1 cellular context compared by ENCODE assay signal in the genomic region with DNA sequence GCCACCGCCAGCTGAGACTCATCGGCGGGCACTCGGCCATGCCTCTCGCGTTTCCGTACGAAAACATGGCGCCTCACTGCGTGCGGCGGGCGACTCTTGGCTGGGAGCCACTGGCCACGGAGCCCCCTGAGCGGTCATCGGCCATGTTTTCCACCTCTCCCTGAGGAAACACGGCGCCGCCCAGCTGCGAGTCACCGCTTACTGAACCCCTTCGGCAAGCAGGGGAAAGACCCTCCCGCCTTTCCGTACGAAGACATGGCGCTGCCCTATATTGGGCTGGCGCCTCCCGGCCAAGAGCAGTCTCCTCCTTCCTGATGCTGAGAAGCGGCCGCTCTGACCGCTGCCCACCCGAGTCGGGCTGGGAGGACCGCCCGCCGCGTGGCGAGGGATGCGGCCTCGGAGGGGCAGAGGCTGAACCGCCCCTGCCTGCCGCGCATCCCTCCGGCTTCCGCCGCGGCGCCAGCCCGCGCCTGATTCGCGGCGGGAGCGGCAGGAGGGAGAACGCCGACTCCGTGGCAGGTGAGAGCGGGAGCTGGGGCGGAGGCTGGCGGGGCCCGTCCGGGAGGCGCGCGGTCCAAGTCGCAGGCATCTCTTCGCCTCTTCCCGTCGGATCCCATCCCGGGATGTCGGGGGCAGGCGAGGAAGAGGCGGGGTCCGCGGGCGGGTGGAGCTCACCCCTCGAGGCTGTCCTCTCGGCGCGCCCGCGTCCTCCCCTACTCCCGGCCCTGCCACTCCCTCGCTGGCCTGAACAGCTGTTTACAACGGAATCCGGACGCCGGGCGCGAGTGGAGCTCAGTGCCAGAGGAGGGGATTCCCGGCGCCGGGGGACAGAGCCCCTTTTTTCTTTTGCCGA.
TF ChIP-seq lines count a peak whose summit lies in the region.

TSS of gene TCP11L1 (plus strand) at position 299 of the 853 bp plus-strand sequence. CDS start 4,202 bp downstream, outside the sequence.

TF ChIP-seq in HepG2, 621 proteins besides CTCF, POLR2A, EP300 and RAD21 (continued from another document and continues in another):
- TF ChIP-seq, protein P1, sequence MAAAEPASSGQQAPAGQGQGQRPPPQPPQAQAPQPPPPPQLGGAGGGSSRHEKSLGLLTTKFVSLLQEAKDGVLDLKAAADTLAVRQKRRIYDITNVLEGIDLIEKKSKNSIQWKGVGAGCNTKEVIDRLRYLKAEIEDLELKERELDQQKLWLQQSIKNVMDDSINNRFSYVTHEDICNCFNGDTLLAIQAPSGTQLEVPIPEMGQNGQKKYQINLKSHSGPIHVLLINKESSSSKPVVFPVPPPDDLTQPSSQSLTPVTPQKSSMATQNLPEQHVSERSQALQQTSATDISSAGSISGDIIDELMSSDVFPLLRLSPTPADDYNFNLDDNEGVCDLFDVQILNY (CRISPR knock-in tag; conservative IDR thresholded peaks at IDR 0.05) = 0 out of 2 replicates have a peak, but pooled peaks have one; percentile 36
- TF ChIP-seq GTF3A (CRISPR knock-in tag; conservative IDR thresholded peaks at IDR 0.05) = no peak
- TF ChIP-seq KDM2A (CRISPR knock-in tag; IDR thresholded peaks at IDR 0.05; ENCODE audit: borderline replicate concordance, low read depth) = peak; percentile 82
- no peak for TF ChIP-seq RFX5 (IDR thresholded peaks at IDR 0.05; ENCODE audit: low read depth, low read length)
- no peak for TF ChIP-seq MAZ (IDR thresholded peaks at IDR 0.05; ENCODE audit: borderline replicate concordance, low read depth, low read length)
- peak; percentile 9; the same call in 1 of the 2 replicates for TF ChIP-seq MAZ (CRISPR knock-in tag; IDR thresholded peaks at IDR 0.05; ENCODE audit: low read depth)
- peak; percentile 71 for TF ChIP-seq NFRKB (IDR thresholded peaks at IDR 0.05)
- TF ChIP-seq, protein P2, sequence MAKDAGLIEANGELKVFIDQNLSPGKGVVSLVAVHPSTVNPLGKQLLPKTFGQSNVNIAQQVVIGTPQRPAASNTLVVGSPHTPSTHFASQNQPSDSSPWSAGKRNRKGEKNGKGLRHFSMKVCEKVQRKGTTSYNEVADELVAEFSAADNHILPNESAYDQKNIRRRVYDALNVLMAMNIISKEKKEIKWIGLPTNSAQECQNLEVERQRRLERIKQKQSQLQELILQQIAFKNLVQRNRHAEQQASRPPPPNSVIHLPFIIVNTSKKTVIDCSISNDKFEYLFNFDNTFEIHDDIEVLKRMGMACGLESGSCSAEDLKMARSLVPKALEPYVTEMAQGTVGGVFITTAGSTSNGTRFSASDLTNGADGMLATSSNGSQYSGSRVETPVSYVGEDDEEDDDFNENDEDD (CRISPR knock-in tag; IDR thresholded peaks at IDR 0.05; ENCODE audit: borderline replicate concordance) = no peak; the same call in 1 of the 2 replicates
- peak; percentile 61; the same call in 1 of the 2 replicates for TF ChIP-seq SALL2 (CRISPR knock-in tag; IDR thresholded peaks at IDR 0.05)
- peak; percentile 80; the same call in 1 of the 2 replicates for TF ChIP-seq SNAI1 (CRISPR knock-in tag; IDR thresholded peaks at IDR 0.05; ENCODE audit: borderline replicate concordance)
- TF ChIP-seq STAG1 (CRISPR knock-in tag; IDR thresholded peaks at IDR 0.05) = 0 out of 2 replicates have a peak, but pooled peaks have one; percentile 3
- no peak for TF ChIP-seq ZNF33A (CRISPR knock-in tag; IDR thresholded peaks at IDR 0.05; ENCODE audit: borderline replicate concordance)
- peak; percentile 60; the same call in 1 of the 2 replicates for TF ChIP-seq HNF1B (CRISPR knock-in tag; IDR thresholded peaks at IDR 0.05)
- TF ChIP-seq, protein P3, sequence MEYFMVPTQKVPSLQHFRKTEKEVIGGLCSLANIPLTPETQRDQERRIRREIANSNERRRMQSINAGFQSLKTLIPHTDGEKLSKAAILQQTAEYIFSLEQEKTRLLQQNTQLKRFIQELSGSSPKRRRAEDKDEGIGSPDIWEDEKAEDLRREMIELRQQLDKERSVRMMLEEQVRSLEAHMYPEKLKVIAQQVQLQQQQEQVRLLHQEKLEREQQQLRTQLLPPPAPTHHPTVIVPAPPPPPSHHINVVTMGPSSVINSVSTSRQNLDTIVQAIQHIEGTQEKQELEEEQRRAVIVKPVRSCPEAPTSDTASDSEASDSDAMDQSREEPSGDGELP (IDR thresholded peaks at IDR 0.05; ENCODE audit: borderline replicate concordance, low read depth) = peak; percentile 95
- TF ChIP-seq KLF6 (CRISPR knock-in tag; IDR thresholded peaks at IDR 0.05) = peak; percentile 76; the same call in 1 of the 2 replicates
- TF ChIP-seq KDM5B (CRISPR knock-in tag; IDR thresholded peaks at IDR 0.05; ENCODE audit: borderline replicate concordance) = peak; percentile 98
- TF ChIP-seq ZNF577 (CRISPR knock-in tag; IDR thresholded peaks at IDR 0.05; ENCODE audit: borderline replicate concordance, low read depth) = no peak
- TF ChIP-seq RNF219 (CRISPR knock-in tag; IDR thresholded peaks at IDR 0.05) = no peak
- peak; percentile 35 for TF ChIP-seq FOXO1 (CRISPR knock-in tag; IDR thresholded peaks at IDR 0.05)
- TF ChIP-seq, protein P4, sequence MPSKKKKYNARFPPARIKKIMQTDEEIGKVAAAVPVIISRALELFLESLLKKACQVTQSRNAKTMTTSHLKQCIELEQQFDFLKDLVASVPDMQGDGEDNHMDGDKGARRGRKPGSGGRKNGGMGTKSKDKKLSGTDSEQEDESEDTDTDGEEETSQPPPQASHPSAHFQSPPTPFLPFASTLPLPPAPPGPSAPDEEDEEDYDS (CRISPR knock-in tag; IDR thresholded peaks at IDR 0.05) = no peak; the same call in 1 of the 2 replicates
- no peak for TF ChIP-seq ZNF101 (CRISPR knock-in tag; IDR thresholded peaks at IDR 0.05; ENCODE audit: borderline replicate concordance, low read depth)
- 0 out of 2 replicates have a peak, but pooled peaks have one; percentile 51 for TF ChIP-seq ZNF720 (CRISPR knock-in tag; IDR thresholded peaks at IDR 0.05)
- peak; percentile 90; the same call in 1 of the 2 replicates for TF ChIP-seq UBTF (CRISPR knock-in tag; IDR thresholded peaks at IDR 0.05)
- no peak; the same call in 1 of the 2 replicates for TF ChIP-seq ZNF598 (CRISPR knock-in tag; IDR thresholded peaks at IDR 0.05; ENCODE audit: borderline replicate concordance)
- TF ChIP-seq ZSCAN31 (CRISPR knock-in tag; IDR thresholded peaks at IDR 0.05; ENCODE audit: low read depth) = no peak; the same call in 1 of the 2 replicates
- TF ChIP-seq ZIK1 (CRISPR knock-in tag; IDR thresholded peaks at IDR 0.05; ENCODE audit: borderline replicate concordance, low read depth) = peak; percentile 62; the same call in 1 of the 2 replicates
- TF ChIP-seq ZKSCAN1 (IDR thresholded peaks at IDR 0.05; ENCODE audit: low read length) = peak; percentile 26; the same call in 1 of the 2 replicates
- 0 out of 2 replicates have a peak, but pooled peaks have one; percentile 10 for TF ChIP-seq RFXAP (CRISPR knock-in tag; IDR thresholded peaks at IDR 0.05; ENCODE audit: borderline replicate concordance)
- TF ChIP-seq, protein P5, sequence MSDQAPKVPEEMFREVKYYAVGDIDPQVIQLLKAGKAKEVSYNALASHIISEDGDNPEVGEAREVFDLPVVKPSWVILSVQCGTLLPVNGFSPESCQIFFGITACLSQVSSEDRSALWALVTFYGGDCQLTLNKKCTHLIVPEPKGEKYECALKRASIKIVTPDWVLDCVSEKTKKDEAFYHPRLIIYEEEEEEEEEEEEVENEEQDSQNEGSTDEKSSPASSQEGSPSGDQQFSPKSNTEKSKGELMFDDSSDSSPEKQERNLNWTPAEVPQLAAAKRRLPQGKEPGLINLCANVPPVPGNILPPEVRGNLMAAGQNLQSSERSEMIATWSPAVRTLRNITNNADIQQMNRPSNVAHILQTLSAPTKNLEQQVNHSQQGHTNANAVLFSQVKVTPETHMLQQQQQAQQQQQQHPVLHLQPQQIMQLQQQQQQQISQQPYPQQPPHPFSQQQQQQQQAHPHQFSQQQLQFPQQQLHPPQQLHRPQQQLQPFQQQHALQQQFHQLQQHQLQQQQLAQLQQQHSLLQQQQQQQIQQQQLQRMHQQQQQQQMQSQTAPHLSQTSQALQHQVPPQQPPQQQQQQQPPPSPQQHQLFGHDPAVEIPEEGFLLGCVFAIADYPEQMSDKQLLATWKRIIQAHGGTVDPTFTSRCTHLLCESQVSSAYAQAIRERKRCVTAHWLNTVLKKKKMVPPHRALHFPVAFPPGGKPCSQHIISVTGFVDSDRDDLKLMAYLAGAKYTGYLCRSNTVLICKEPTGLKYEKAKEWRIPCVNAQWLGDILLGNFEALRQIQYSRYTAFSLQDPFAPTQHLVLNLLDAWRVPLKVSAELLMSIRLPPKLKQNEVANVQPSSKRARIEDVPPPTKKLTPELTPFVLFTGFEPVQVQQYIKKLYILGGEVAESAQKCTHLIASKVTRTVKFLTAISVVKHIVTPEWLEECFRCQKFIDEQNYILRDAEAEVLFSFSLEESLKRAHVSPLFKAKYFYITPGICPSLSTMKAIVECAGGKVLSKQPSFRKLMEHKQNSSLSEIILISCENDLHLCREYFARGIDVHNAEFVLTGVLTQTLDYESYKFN (CRISPR knock-in tag; conservative IDR thresholded peaks at IDR 0.05) = peak; percentile 60
- peak; percentile 81; the same call in 1 of the 2 replicates for TF ChIP-seq ZNF329 (CRISPR knock-in tag; IDR thresholded peaks at IDR 0.05; ENCODE audit: low read depth)
- no peak for TF ChIP-seq ZNF510 (CRISPR knock-in tag; IDR thresholded peaks at IDR 0.05; ENCODE audit: low read depth)
- peak; percentile 34 for TF ChIP-seq ZNF781 (CRISPR knock-in tag; IDR thresholded peaks at IDR 0.05; ENCODE audit: borderline replicate concordance, not compliant biosample characterization)
- TF ChIP-seq, protein P6, sequence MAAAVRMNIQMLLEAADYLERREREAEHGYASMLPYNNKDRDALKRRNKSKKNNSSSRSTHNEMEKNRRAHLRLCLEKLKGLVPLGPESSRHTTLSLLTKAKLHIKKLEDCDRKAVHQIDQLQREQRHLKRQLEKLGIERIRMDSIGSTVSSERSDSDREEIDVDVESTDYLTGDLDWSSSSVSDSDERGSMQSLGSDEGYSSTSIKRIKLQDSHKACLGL (CRISPR knock-in tag; IDR thresholded peaks at IDR 0.05) = peak; percentile 70
- no peak for TF ChIP-seq SMARCC2 (IDR thresholded peaks at IDR 0.05)
- 0 out of 2 replicates have a peak, but pooled peaks have one; percentile 26 for TF ChIP-seq MIXL1 (CRISPR knock-in tag; IDR thresholded peaks at IDR 0.05)
- no peak for TF ChIP-seq FOXM1 (CRISPR knock-in tag; IDR thresholded peaks at IDR 0.05)
